17 cellular contexts compared by ENCODE assay signal in the genomic region with DNA sequence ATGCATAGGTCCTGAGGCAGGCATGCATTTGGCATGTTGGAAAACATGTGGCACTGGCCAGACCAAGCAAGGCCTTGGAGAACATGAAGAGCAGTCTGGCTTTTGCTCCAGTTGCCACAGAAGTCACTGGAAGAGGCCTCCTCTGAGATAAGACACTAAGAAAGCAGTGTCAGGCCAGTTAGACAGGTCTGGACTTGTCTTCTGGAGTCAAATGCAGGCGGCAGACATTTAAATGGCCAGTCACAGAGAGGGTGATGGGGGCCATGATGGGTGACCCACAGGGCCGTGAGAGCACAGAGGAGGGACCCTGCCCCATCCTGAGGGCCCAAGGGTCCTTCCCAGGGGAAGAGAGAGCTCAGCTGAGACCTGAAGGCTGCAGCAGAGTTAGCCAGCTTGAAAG. TPM values are rescaled to one million over a fixed set of nuclear protein-coding genes. Genes with fewer than 3 reads are reported as not detected.
DNase-seq lines count a peak whose midpoint lies in the region; ATAC-seq, FAIRE-seq and TF ChIP-seq lines count a peak whose summit lies in the region.
"Had no signal": no experiment of that assay in that cellular context is flagged by ENCODE, and none has a peak within 500 bp of the region (broad histone marks: within the 10 kb centered on the region; RNA-seq: fewer than 3 reads in every experiment).

No MANE protein-coding gene starts in this region.

- no peaks in the 10 kb centered on the region for H3K9me1 ChIP-seq in K562 (ENCODE audit: control insufficient read depth, insufficient read depth, low read length)

- POLR2A ChIA-PET in K562 (lab: Yijun Ruan, JAX), result no interaction called here
- POLR2A ChIA-PET in CD8-positive, alpha-beta memory T cell (lab: Charles Lee), result no interaction called here

- H3K27me3 ChIP-seq in DND-41 (ENCODE audit: insufficient read depth, low read length, poor library complexity), result no peaks in the 10 kb centered on the region
- H3K27me3 ChIP-seq in K562 (ENCODE audit: control insufficient read depth in 2 of 2, insufficient read depth in 2 of 2, low read length in 2 of 2), result peaks cover 7 to 19% of the 10 kb centered on the region in 2 experiments; a peak in 4 of 5 replicates
- H3K27me3 ChIP-seq in CD8-positive, alpha-beta memory T cell (ENCODE audit: insufficient read depth, low read length, poor library complexity, severe bottlenecking), result no peaks in the 10 kb centered on the region
- H3K27me3 ChIP-seq: vagina had no signal

- FAIRE-seq in HTR-8/SVneo (lab: Jason Lieb, UNC) (peak; percentile 83), K562 (lab: Jason Lieb, UNC) (no peak)

- 0% methylated on average over 2 of the region's 2 CpGs for WGBS in K562 (ENCODE audit: insufficient coverage, low coverage, missing lambda C conversion rate)

- H3K79me2 ChIP-seq in DND-41 (ENCODE audit: insufficient read depth, low read length) (peaks cover 16% of the 10 kb centered on the region), K562 (ENCODE audit: control insufficient read depth, insufficient read depth, low read length) (no peaks in the 10 kb centered on the region)

- no peak overlapping the region for H3K4me3 ChIP-seq in DND-41 (ENCODE audit: low read depth in 1 of 2, low read length in 2 of 2)
- H3K4me3 ChIP-seq in K562, result no peak overlapping the region
- H3K4me3 ChIP-seq in CD8-positive, alpha-beta memory T cell (ENCODE audit: low read length), result no peak overlapping the region
- H3K4me3 ChIP-seq: vagina had no signal

- no peaks in the 10 kb centered on the region for H3K36me3 Mint-ChIP-seq in nephron progenitor cell (ENCODE audit: low read depth)
- H3K36me3 Mint-ChIP-seq in CD8-positive, alpha-beta memory T cell, result no peaks in the 10 kb centered on the region
- H3K36me3 Mint-ChIP-seq: activated naive CD8-positive, alpha-beta T cell; immature natural killer cell had no signal

- in situ Hi-C loops in K562 (cut with MboI), result no loop called here

- ATAC-seq in DND-41 (ENCODE audit: insufficient read depth, low read depth), result 0 out of 3 replicates have a peak, but pooled peaks have one; percentile 24
- ATAC-seq in K562, result no peak; the same call in 2 of the 3 replicates
- no peak for ATAC-seq in GM19023 (IDR thresholded peaks at IDR 0.05; ENCODE audit: unreplicated experiment)
- ATAC-seq: Right ventricle myocardium inferior had no signal

- peaks cover 14% of the 10 kb centered on the region for H3K27me3 Mint-ChIP-seq in nephron progenitor cell (ENCODE audit: low read depth, poor library complexity)
- no peaks in the 10 kb centered on the region for H3K27me3 Mint-ChIP-seq in CD8-positive, alpha-beta memory T cell
- H3K27me3 Mint-ChIP-seq: activated naive CD8-positive, alpha-beta T cell; stimulated activated naive CD8-positive, alpha-beta T cell treated with anti-CD3 and anti-CD28 coated beads, Interleukin-15, Interleukin-2, amounts not matched to agents 100 ng/mL and 50 ng/mL, for 24 hours had no signal

- intact Hi-C loops in K562 (cut with micrococcal nuclease), result no loop called here

- no TSS peak for BruUV-seq in K562 (replicated peaks; lab: Mats Ljungman, UMichigan)

- peaks cover 12% of the 10 kb centered on the region for H3K4me1 ChIP-seq in DND-41 (ENCODE audit: insufficient read depth, low read length)
- H3K4me1 ChIP-seq in K562 (replicated peaks in 1 of 2; ENCODE audit: control insufficient read depth in 2 of 2, insufficient read depth in 2 of 2, low read length in 2 of 2), result peaks cover 5 to 7% of the 10 kb centered on the region in 2 experiments; a peak in 3 of 5 replicates
- no peaks in the 10 kb centered on the region for H3K4me1 ChIP-seq in CD8-positive, alpha-beta memory T cell (ENCODE audit: insufficient read depth, low read length)
- H3K4me1 ChIP-seq: vagina had no signal

- no peak overlapping the region for H3K4me2 ChIP-seq in DND-41 (ENCODE audit: insufficient read depth, low read length)
- H3K4me2 ChIP-seq in K562 (ENCODE audit: insufficient read depth, low read length), result no peak overlapping the region; the same call in 1 of the 2 replicates

- CTCF ChIA-PET in K562 (lab: Yijun Ruan, JAX; ENCODE audit: low intra/inter-chr PET ratio), result interaction anchor here (0.6 kb wide), 1 partner anchor 386 kb away, joined by 3 read pairs; no protein-coding TSS in a partner anchor
- CTCF ChIA-PET in CD8-positive, alpha-beta memory T cell (lab: Charles Lee), result no interaction called here

- H3K9me3 ChIP-seq in DND-41 (ENCODE audit: insufficient read depth, low read length, severe bottlenecking) (no peaks in the 10 kb centered on the region), K562 (replicated peaks; ENCODE audit: control insufficient read depth, insufficient read depth, low read depth, low read length) (no peaks in the 10 kb centered on the region)
- no peaks in the 10 kb centered on the region for H3K9me3 ChIP-seq in CD8-positive, alpha-beta memory T cell (ENCODE audit: low read length)
- H3K9me3 ChIP-seq: vagina had no signal

- H4K20me1 ChIP-seq in DND-41 (ENCODE audit: insufficient read depth, low read length), result no peaks in the 10 kb centered on the region
- no peaks in the 10 kb centered on the region; the same call in 1 of the 2 replicates for H4K20me1 ChIP-seq in K562 (replicated peaks; ENCODE audit: control insufficient read depth, insufficient read depth, low read length)

- TF ChIP-seq RAD21 in K562 (CRISPR knock-in tag; conservative IDR thresholded peaks at IDR 0.05 in 1 of 2, IDR thresholded peaks at IDR 0.05 in 1 of 2), result no peak

- no peak overlapping the region for H3K27ac ChIP-seq in DND-41 (ENCODE audit: low read length)
- no peak overlapping the region for H3K27ac ChIP-seq in K562 (ENCODE audit: extremely low read depth, low read depth, low read length)
- H3K27ac ChIP-seq in CD8-positive, alpha-beta memory T cell (ENCODE audit: low read depth, low read length), result no peak overlapping the region
- H3K27ac ChIP-seq: vagina had no signal

- H3K9ac ChIP-seq in DND-41 (ENCODE audit: low read depth, low read length) (no peak overlapping the region), K562 (ENCODE audit: insufficient read depth in 1 of 2, low read depth in 2 of 2, low read length in 2 of 2) (no peak overlapping the region)

- DNase-seq in DND-41 (no peak), HTR-8/SVneo (ENCODE audit: insufficient read length, low spot score) (peak; percentile 93), K562 (ENCODE audit: extremely low read depth in 1 of 4, low spot score in 3 of 4) (no peak), nephron progenitor cell (no peak)
- no peak for DNase-seq in CD8-positive, alpha-beta memory T cell
- DNase-seq in activated CD4-positive, alpha-beta T cell treated with anti-CD3 and anti-CD28 coated beads, Interleukin-2, amount 50 U/mL, for 48 hours, result no peak
- DNase-seq: activated CD4-positive, alpha-beta T cell treated with anti-CD3 and anti-CD28 coated beads for 48 hours; immature natural killer cell; NCI-H1930; stimulated activated CD4-positive, alpha-beta T cell treated with anti-CD3 and anti-CD28 coated beads, Interleukin-12 subunit alpha, Interleukin-12 subunit beta, amount 100 ng/mL, for 4 hours had no signal

- no peak overlapping the region for H2AFZ ChIP-seq in DND-41 (ENCODE audit: low read depth, low read length)
- no peak overlapping the region for H2AFZ ChIP-seq in K562 (ENCODE audit: low read depth, low read length)

- H3K4me1 Mint-ChIP-seq in nephron progenitor cell, result peaks cover 10% of the 10 kb centered on the region
- H3K4me1 Mint-ChIP-seq in CD8-positive, alpha-beta memory T cell, result no peaks in the 10 kb centered on the region
- H3K4me1 Mint-ChIP-seq: immature natural killer cell had no signal

- TF ChIP-seq POLR2A in K562 (conservative IDR thresholded peaks at IDR 0.05), result no peak

- no peaks in the 10 kb centered on the region for H3K36me3 ChIP-seq in DND-41 (ENCODE audit: insufficient read depth, low read length)
- no peaks in the 10 kb centered on the region for H3K36me3 ChIP-seq in K562 (ENCODE audit: control insufficient read depth, insufficient read depth, low read length)
- H3K36me3 ChIP-seq in CD8-positive, alpha-beta memory T cell (ENCODE audit: insufficient read depth, low read length), result no peaks in the 10 kb centered on the region
- H3K36me3 ChIP-seq: vagina had no signal

- no peak for TF ChIP-seq EP300 in K562 (IDR thresholded peaks at IDR 0.05; ENCODE audit: low read length)

- TF ChIP-seq CTCF in DND-41 (IDR thresholded peaks at IDR 0.05; ENCODE audit: borderline replicate concordance, extremely low read depth, low read length, poor library complexity, severe bottlenecking), result no peak
- no peak for TF ChIP-seq CTCF in K562 (IDR thresholded peaks at IDR 0.05 in 2 of 3, conservative IDR thresholded peaks at IDR 0.05 in 1 of 3; ENCODE audit: insufficient read depth in 2 of 3, low read depth in 1 of 3, low read length in 3 of 3)
- no peak for TF ChIP-seq CTCF in nephron progenitor cell (IDR thresholded peaks at IDR 0.05)

- H3K4me3 Mint-ChIP-seq in nephron progenitor cell, result no peak overlapping the region
- no peak overlapping the region for H3K4me3 Mint-ChIP-seq in CD8-positive, alpha-beta memory T cell
- H3K4me3 Mint-ChIP-seq: activated naive CD8-positive, alpha-beta T cell; immature natural killer cell; stimulated activated naive CD8-positive, alpha-beta T cell treated with anti-CD3 and anti-CD28 coated beads, Interleukin-15, Interleukin-2, amounts not matched to agents 100 ng/mL and 50 ng/mL, for 24 hours; T-helper 2 cell treated with Interferon-gamma antibody and Interleukin-4, amounts not matched to agents 5 μg/mL and 100 μg/mL, for 36 hours had no signal

- peak overlapping the region; percentile 92 for H3K27ac Mint-ChIP-seq in nephron progenitor cell
- no peak overlapping the region for H3K27ac Mint-ChIP-seq in CD8-positive, alpha-beta memory T cell
- H3K27ac Mint-ChIP-seq: activated naive CD8-positive, alpha-beta T cell; immature natural killer cell; stimulated activated naive CD8-positive, alpha-beta T cell treated with anti-CD3 and anti-CD28 coated beads, Interleukin-15, Interleukin-2, amounts not matched to agents 100 ng/mL and 50 ng/mL, for 24 hours; T-helper 2 cell treated with Interferon-gamma antibody and Interleukin-4, amounts not matched to agents 5 μg/mL and 100 μg/mL, for 36 hours had no signal

- no peaks in the 10 kb centered on the region for H3K9me3 Mint-ChIP-seq in nephron progenitor cell
- no peaks in the 10 kb centered on the region for H3K9me3 Mint-ChIP-seq in CD8-positive, alpha-beta memory T cell
- H3K9me3 Mint-ChIP-seq: immature natural killer cell; stimulated activated naive CD8-positive, alpha-beta T cell treated with anti-CD3 and anti-CD28 coated beads, Interleukin-15, Interleukin-2, amounts not matched to agents 100 ng/mL and 50 ng/mL, for 24 hours; T-helper 2 cell treated with Interferon-gamma antibody and Interleukin-4, amounts not matched to agents 5 μg/mL and 100 μg/mL, for 36 hours had no signal

RNA-seq across cellular contexts. Expression of gene ADA, which starts 26.7 kb away (rescaled TPM):
- 5.1 and 18.6 TPM in 2 replicates for total RNA-seq in K562 (2011; cell fraction: chromatin; rRNA removed; ENCODE audit: low replicate concordance)
- 7.1 and 11.2 TPM in 2 replicates for total RNA-seq in K562 (2011; cell fraction: nucleolus; rRNA removed)
- 5.2 and 11.3 TPM in 2 replicates for total RNA-seq in K562 (2011; cell fraction: nucleoplasm; rRNA removed)
- total RNA-seq in K562 (2014; rRNA removed) (4.0 and 8.2 TPM in 2 replicates), K562 (2014; rRNA removed; fragmentation: Illumina TruSeq; extraction: Trizol) (3.4 and 4.4 TPM in 2 replicates), K562 (2015; rRNA removed; fragmentation: Illumina TruSeq; extraction: Trizol) (4.6 and 5.3 TPM in 2 replicates), K562 (2021) (7.0 and 7.3 TPM in 2 replicates)
- polyA plus RNA-seq in K562 (2011; rRNA removed) (26.1 and 26.8 TPM in 2 replicates), K562 (2014; fragmentation: Illumina TruSeq; extraction: Trizol) (6.8 and 7.2 TPM in 2 replicates), K562 (2014; fragmentation: Nextera tagmentation; extraction: Ambion mirVana) (1 to 10 TPM; 2.4 to 3.6 TPM), K562 (2014; rRNA removed) (8.9 and 10.9 TPM in 2 replicates)
- 30.9 and 33.5 TPM in 2 replicates for polyA plus RNA-seq in K562 (2011; cell fraction: cytosol; rRNA removed)
- polyA plus RNA-seq in K562 (2011; cell fraction: nucleus; rRNA removed), result 42.7 and 47.8 TPM in 2 replicates
- 5.7 and 7.4 TPM in 2 replicates for polyA plus RNA-seq in K562 (2012)
- 11.8 and 15.5 TPM in 2 replicates for polyA minus RNA-seq in K562 (2011; rRNA and poly(A)+ RNA removed)
- polyA minus RNA-seq in K562 (2011; cell fraction: cytosol; rRNA and poly(A)+ RNA removed), result 8.0 and 11.6 TPM in 2 replicates
- 6.2 and 6.8 TPM in 2 replicates for polyA minus RNA-seq in K562 (2011; cell fraction: nucleus; rRNA and poly(A)+ RNA removed)
- 10 to 100 TPM; 21.1 to 21.3 TPM for total RNA-seq in CD8-positive, alpha-beta memory T cell
- 56.4 TPM for polyA plus RNA-seq in CD8-positive, alpha-beta memory T cell

RNA-seq across cellular contexts. Expression of gene CCN5, which starts 36.9 kb away (rescaled TPM):
- total RNA-seq in K562 (2011; cell fraction: chromatin; rRNA removed; ENCODE audit: low replicate concordance), result not detected in 2 replicates
- not detected in 2 replicates for total RNA-seq in K562 (2011; cell fraction: nucleolus; rRNA removed)
- total RNA-seq in K562 (2011; cell fraction: nucleoplasm; rRNA removed), result not detected in 2 replicates
- total RNA-seq in K562 (2014; rRNA removed) (not detected in 2 replicates), K562 (2014; rRNA removed; fragmentation: Illumina TruSeq; extraction: Trizol) (not detected in 2 replicates), K562 (2015; rRNA removed; fragmentation: Illumina TruSeq; extraction: Trizol) (not detected in 2 replicates), K562 (2021) (not detected in 2 replicates)
- polyA plus RNA-seq in K562 (2011; rRNA removed) (not detected in 2 replicates), K562 (2014; fragmentation: Illumina TruSeq; extraction: Trizol) (not detected in 2 replicates), K562 (2014; fragmentation: Nextera tagmentation; extraction: Ambion mirVana) (not detected), K562 (2014; rRNA removed) (not detected in 2 replicates)
- polyA plus RNA-seq in K562 (2011; cell fraction: cytosol; rRNA removed), result not detected in 2 replicates
- not detected in 2 replicates for polyA plus RNA-seq in K562 (2011; cell fraction: nucleus; rRNA removed)
- 0.07 TPM in 1 of 2 replicates, not detected in the other for polyA plus RNA-seq in K562 (2012)
- polyA minus RNA-seq in K562 (2011; rRNA and poly(A)+ RNA removed), result not detected in 2 replicates
- 2.9 and 3.7 TPM in 2 replicates for polyA minus RNA-seq in K562 (2011; cell fraction: cytosol; rRNA and poly(A)+ RNA removed)
- 0.56 and 0.81 TPM in 2 replicates for polyA minus RNA-seq in K562 (2011; cell fraction: nucleus; rRNA and poly(A)+ RNA removed)
- not detected for total RNA-seq in CD8-positive, alpha-beta memory T cell
- polyA plus RNA-seq in CD8-positive, alpha-beta memory T cell, result not detected
- total RNA-seq: cerebellum had no signal
- polyA plus RNA-seq: immature natural killer cell had no signal
